Comparison of ENCODE assay signal across 20 cellular contexts in the genomic region with DNA sequence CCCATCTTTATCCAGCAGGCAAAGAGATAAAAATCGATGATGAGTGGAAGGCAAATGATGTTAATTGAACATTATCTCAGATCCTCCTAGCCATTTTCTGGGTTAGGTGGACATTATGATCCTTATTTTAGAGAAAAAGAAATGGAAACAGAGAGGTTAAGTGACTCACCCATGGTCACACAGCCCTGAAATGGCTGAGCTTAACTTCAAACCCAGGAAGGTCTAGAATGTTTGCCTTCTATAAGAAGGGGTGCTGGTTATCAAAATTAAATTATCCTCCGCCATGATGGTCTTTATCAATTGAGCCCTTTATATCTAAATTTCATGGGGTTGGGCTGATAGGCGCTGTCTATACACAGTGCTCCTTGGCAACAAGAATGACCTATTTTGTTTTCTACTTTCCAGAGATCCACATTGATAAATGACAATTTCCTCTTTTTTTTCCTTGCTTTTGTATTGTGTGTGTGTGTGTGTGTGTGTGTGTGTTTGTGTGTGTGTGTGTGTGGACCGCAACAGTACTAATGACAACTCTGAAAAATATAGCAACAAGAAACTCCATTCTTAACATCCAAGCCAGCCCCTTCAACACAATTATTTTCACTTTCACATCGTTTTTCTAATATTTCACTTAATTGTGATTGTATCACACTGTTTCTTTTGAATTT.
DNase-seq lines count a peak whose midpoint lies in the region; ATAC-seq, FAIRE-seq and TF ChIP-seq lines count a peak whose summit lies in the region.
"Had no signal": no experiment of that assay in that cellular context is flagged by ENCODE, and none has a peak within 500 bp of the region (broad histone marks: within the 10 kb centered on the region; RNA-seq: fewer than 3 reads in every experiment).

No MANE protein-coding gene starts in this region.

- H4K20me1 ChIP-seq in HepG2 (ENCODE audit: insufficient read depth, low read length) (no peaks in the 10 kb centered on the region), H1 (replicated peaks in 1 of 2; ENCODE audit: control insufficient read depth in 1 of 2, insufficient read depth in 2 of 2, low read length in 2 of 2) (no peaks in the 10 kb centered on the region)
- H4K20me1 ChIP-seq: BLaER1 treated with 17β-estradiol and CSF1 and Interleukin-3, amounts not matched to agents 10 nM and 100 nM had no signal

- H4K91ac ChIP-seq in H1 (replicated peaks; ENCODE audit: insufficient read length, low read length) = no peak overlapping the region

- H2AFZ ChIP-seq in HepG2 (ENCODE audit: low read length) (no peak overlapping the region), H1 (ENCODE audit: low read length) (no peak overlapping the region)

- peaks cover 2% of the 10 kb centered on the region; the same call in 1 of the 2 replicates for H3K23me2 ChIP-seq in H1 (ENCODE audit: low read depth, low read length)

- H3K4me2 ChIP-seq in HepG2 (ENCODE audit: low read depth, low read length) (no peak overlapping the region), H1 (ENCODE audit: insufficient read depth in 1 of 2, low read depth in 2 of 2, low read length in 2 of 2) (no peak overlapping the region)
- H3K4me2 ChIP-seq: BLaER1 treated with 17β-estradiol and CSF1 and Interleukin-3, amounts not matched to agents 10 nM and 100 nM had no signal

- no peak for TF ChIP-seq EP300 in HepG2 (IDR thresholded peaks at IDR 0.05; ENCODE audit: low read depth in 2 of 2, low read length in 2 of 2)
- no peak for TF ChIP-seq EP300 in HepG2 (CRISPR knock-in tag; IDR thresholded peaks at IDR 0.05; ENCODE audit: borderline replicate concordance)
- TF ChIP-seq EP300 in H1 (IDR thresholded peaks at IDR 0.05; ENCODE audit: borderline replicate concordance in 1 of 2, low read depth in 2 of 2, low read length in 2 of 2) = no peak

- no peak overlapping the region for H2BK120ac ChIP-seq in H1 (replicated peaks; ENCODE audit: low read depth, low read length)

- DNase-seq in HepG2 (ENCODE audit: low spot score) (no peak), right lobe of liver (no peak), OCI-M1 (lab: John Stamatoyannopoulos, UW) (peak; percentile 0), H1 (ENCODE audit: low read depth in 1 of 2, low spot score in 2 of 2) (no peak), AML-193 (lab: John Stamatoyannopoulos, UW) (no peak)
- DNase-seq: BE2C; CD4-positive, alpha-beta T cell; CD8-positive, alpha-beta memory T cell; DMS 273 treated with DMSO at 0.1 percent for 48 hours; DMS79; EL; GDM1; H9 had no signal

- no peak overlapping the region for H4K5ac ChIP-seq in H1 (ENCODE audit: insufficient read length, low read depth, low read length)

- TF ChIP-seq CTCF in HepG2 (CRISPR knock-in tag; IDR thresholded peaks at IDR 0.05) (no peak), right lobe of liver (IDR thresholded peaks at IDR 0.05) (no peak), H1 (IDR thresholded peaks at IDR 0.05; ENCODE audit: control extremely low read depth in 1 of 3, insufficient read depth in 1 of 3, low read depth in 1 of 3, low read length in 3 of 3) (no peak)

- TF ChIP-seq POLR2A in HepG2 (IDR thresholded peaks at IDR 0.05; ENCODE audit: insufficient read depth in 1 of 2, low read depth in 2 of 2, low read length in 2 of 2) = no peak
- TF ChIP-seq POLR2A in right lobe of liver (IDR thresholded peaks at IDR 0.05) = no peak
- TF ChIP-seq POLR2A in H1 (IDR thresholded peaks at IDR 0.05; ENCODE audit: control extremely low read depth in 1 of 2, low read depth in 2 of 2, low read length in 2 of 2) = no peak

- H2BK5ac ChIP-seq in H1 (ENCODE audit: low read depth, low read length) = no peak overlapping the region

- ATAC-seq in HepG2 = no peak
- no peak for ATAC-seq in right lobe of liver
- no peak for ATAC-seq in HG03095 (IDR thresholded peaks at IDR 0.05; ENCODE audit: unreplicated experiment)
- ATAC-seq: HCT116 had no signal

- H3K56ac ChIP-seq in H1 (replicated peaks; ENCODE audit: insufficient read length, low read depth, low read length) = no peak overlapping the region

- no peak overlapping the region for H3K14ac ChIP-seq in H1 (ENCODE audit: insufficient read length)

- H3K79me1 ChIP-seq in H1 (ENCODE audit: low read depth, low read length) = no peaks in the 10 kb centered on the region

- POLR2A ChIA-PET in HepG2 (lab: Yijun Ruan, JAX) (no interaction called here), H1 (lab: Charles Lee; ENCODE audit: partially characterized antibody) (interaction anchor here (0.9 kb wide), 1 partner anchor 529 kb away, joined by 3 read pairs; no protein-coding TSS in a partner anchor)

- in situ Hi-C loops in HepG2 (cut with HindIII; ENCODE audit: extremely low pct_ligation_motif_present, low pct_unique_long_range_greater_than_20kb) = no loop called here

- H3K36me3 ChIP-seq in HepG2 (replicated peaks in 1 of 2; ENCODE audit: control insufficient read depth in 1 of 2, insufficient read depth in 2 of 2, low read length in 2 of 2) (no peaks in the 10 kb centered on the region), right lobe of liver (no peaks in the 10 kb centered on the region), H1 (ENCODE audit: control insufficient read depth in 2 of 4, insufficient read depth in 4 of 4, low read length in 3 of 4) (no peaks in the 10 kb centered on the region)
- H3K36me3 ChIP-seq: BE2C; BLaER1 treated with 17β-estradiol and CSF1 and Interleukin-3, amounts not matched to agents 10 nM and 100 nM had no signal

- no peak overlapping the region for H2BK20ac ChIP-seq in H1 (ENCODE audit: low read length)

- H3K9ac ChIP-seq in HepG2 (ENCODE audit: insufficient read depth, low read depth, low read length) (no peak overlapping the region), H1 (replicated peaks in 1 of 4; ENCODE audit: extremely low read depth in 1 of 4, low read depth in 3 of 4, low read length in 3 of 4) (no peak overlapping the region)
- H3K9ac ChIP-seq: BLaER1 treated with 17β-estradiol and CSF1 and Interleukin-3, amounts not matched to agents 10 nM and 100 nM had no signal

- no peaks in the 10 kb centered on the region for H3K4me1 ChIP-seq in HepG2 (ENCODE audit: insufficient read depth, low read length)
- H3K4me1 ChIP-seq in right lobe of liver = no peaks in the 10 kb centered on the region
- peaks cover 0 to 4% (median 2%) of the 10 kb centered on the region in 4 experiments; a peak in 4 of 7 replicates for H3K4me1 ChIP-seq in H1 (replicated peaks in 1 of 4; ENCODE audit: control insufficient read depth in 3 of 4, insufficient read depth in 4 of 4, low read length in 3 of 4)
- H3K4me1 ChIP-seq: BE2C; BLaER1 treated with 17β-estradiol and CSF1 and Interleukin-3, amounts not matched to agents 10 nM and 100 nM had no signal

- no peak overlapping the region for H3K4ac ChIP-seq in H1 (replicated peaks; ENCODE audit: insufficient read length, low read depth, low read length)

- TF ChIP-seq RAD21 in HepG2 (CRISPR knock-in tag; IDR thresholded peaks at IDR 0.05) (no peak), H1 (IDR thresholded peaks at IDR 0.05 in 1 of 2, conservative IDR thresholded peaks at IDR 0.05 in 1 of 2; ENCODE audit: low read depth in 2 of 2, low read length in 2 of 2) (no peak)

- no peak for FAIRE-seq in HepG2 (lab: Jason Lieb, UNC)
- no peak for FAIRE-seq in H1 (lab: Jason Lieb, UNC)
- FAIRE-seq: A204.1, D721Med, GM12891 had no signal

- H3K27me3 ChIP-seq in HepG2 (ENCODE audit: control insufficient read depth in 1 of 2, insufficient read depth in 2 of 2, low read length in 2 of 2) = no peaks in the 10 kb centered on the region
- H3K27me3 ChIP-seq in right lobe of liver = no peaks in the 10 kb centered on the region
- H3K27me3 ChIP-seq in H1 (replicated peaks in 1 of 4; ENCODE audit: control insufficient read depth in 3 of 4, extremely low read depth in 1 of 4, insufficient read depth in 3 of 4, low read length in 3 of 4) = peaks cover 0 to 2% (median 0%) of the 10 kb centered on the region in 4 experiments; a peak in 2 of 7 replicates
- H3K27me3 ChIP-seq: BE2C; BLaER1 treated with 17β-estradiol and CSF1 and Interleukin-3, amounts not matched to agents 10 nM and 100 nM had no signal

- no peak overlapping the region for H2AK5ac ChIP-seq in H1 (ENCODE audit: low read depth, low read length)

- H3K79me2 ChIP-seq in HepG2 (ENCODE audit: insufficient read depth, low read length) (no peaks in the 10 kb centered on the region), H1 (ENCODE audit: control insufficient read depth in 1 of 2, insufficient read depth in 2 of 2, low read length in 2 of 2) (no peaks in the 10 kb centered on the region)

- WGBS in HepG2 (ENCODE audit: low lambda C conversion rate) = 55% methylated on average over 5 of the region's 5 CpGs
- WGBS in right lobe of liver (ENCODE audit: insufficient coverage, low coverage, low lambda C conversion rate, missing lambda C conversion rate) = 64% methylated on average over 5 of the region's 5 CpGs
- WGBS in H1 (ENCODE audit: extremely low coverage in 1 of 2, insufficient coverage in 1 of 2, insufficient read length in 1 of 2, insufficient replicate concordance in 2 of 2, low coverage in 1 of 2, low lambda C conversion rate in 2 of 2, missing lambda C conversion rate in 1 of 2), 2 experiments = 94 to 100% methylated on average over 1 to 5 of the region's 5 CpGs

- CTCF ChIA-PET in HepG2 (lab: Yijun Ruan, JAX; ENCODE audit: low intra/inter-chr PET ratio, low total read pairs) (no interaction called here), H1 (lab: Charles Lee; ENCODE audit: partially characterized antibody) (interaction anchor here (1.5 kb wide), 1 partner anchor 19 kb away, joined by 5 read pairs; no protein-coding TSS in a partner anchor)

- H3K4me3 ChIP-seq in HepG2 (replicated peaks in 1 of 3; ENCODE audit: insufficient read depth in 1 of 3, low read depth in 2 of 3, low read length in 3 of 3) (no peak overlapping the region), right lobe of liver (no peak overlapping the region), H1 (ENCODE audit: extremely low read depth in 1 of 4, insufficient read depth in 2 of 4, low read depth in 3 of 4, low read length in 4 of 4) (no peak overlapping the region)
- H3K4me3 ChIP-seq: BLaER1 treated with 17β-estradiol and CSF1 and Interleukin-3, amounts not matched to agents 10 nM and 100 nM had no signal

- no peak overlapping the region for H3K27ac ChIP-seq in HepG2 (ENCODE audit: extremely low read length, insufficient read depth, low read length)
- H3K27ac ChIP-seq in right lobe of liver = no peak overlapping the region
- no peak overlapping the region for H3K27ac ChIP-seq in H1 (ENCODE audit: low read depth, low read length)
- H3K27ac ChIP-seq: 22Rv1; BLaER1 treated with 17β-estradiol and CSF1 and Interleukin-3, amounts not matched to agents 10 nM and 100 nM had no signal

- no peak overlapping the region for H2BK15ac ChIP-seq in H1 (ENCODE audit: low read length)

- no peak overlapping the region for H2BK12ac ChIP-seq in H1 (ENCODE audit: low read depth, low read length)

- no peak overlapping the region for H4K8ac ChIP-seq in H1 (ENCODE audit: extremely low read depth, insufficient read depth, low read length)

- intact Hi-C loops in HepG2 (cut with micrococcal nuclease; ENCODE audit: unreplicated experiment) (no loop called here), right lobe of liver (cut with DNase I) (no loop called here)

- H3K9me3 ChIP-seq in HepG2 (ENCODE audit: low read length) (peaks cover 9% of the 10 kb centered on the region; the same call in 1 of the 2 replicates), right lobe of liver (no peaks in the 10 kb centered on the region), H1 (ENCODE audit: insufficient read depth in 2 of 2, low read depth in 1 of 2, low read length in 1 of 2) (no peaks in the 10 kb centered on the region)
- H3K9me3 ChIP-seq: BE2C had no signal

- H3K23ac ChIP-seq in H1 (ENCODE audit: insufficient read length) = no peak overlapping the region

- BruUV-seq in HepG2 (replicated peaks; lab: Mats Ljungman, UMichigan) = no TSS peak

- H3K18ac ChIP-seq in H1 (ENCODE audit: extremely low read depth, low read length) = no peak overlapping the region

Comparison
In these comparisons a context has a peak if more than half of its experiments do, and no peak if none do; other contexts are left out.
1. Of the 41 proteins assayed by ChIP-seq in both HepG2 and H1: peak only in HepG2: none; only in H1: KDM1A; in both: none; in neither: 40.